In genomic region chrX:129933700-129934099, GRCh38 we compare ENCODE assay signal across 2 cellular contexts.
TF ChIP-seq lines count a peak whose summit lies in the region.

No MANE protein-coding gene starts in this region.

TF ChIP-seq in WTC11, 78 proteins besides CTCF, POLR2A, EP300 and RAD21 (continued from another document):
- TF ChIP-seq ZNF423 (CRISPR knock-in tag; IDR thresholded peaks at IDR 0.05) (no peak), ZNF281 (CRISPR knock-in tag; IDR thresholded peaks at IDR 0.05) (no peak), FOXK1 (CRISPR knock-in tag; IDR thresholded peaks at IDR 0.05) (no peak), ELF4 (CRISPR knock-in tag; IDR thresholded peaks at IDR 0.05; ENCODE audit: low read depth) (no peak), PRDM15 (CRISPR knock-in tag; IDR thresholded peaks at IDR 0.05) (no peak), ZNF121 (CRISPR knock-in tag; IDR thresholded peaks at IDR 0.05) (no peak), ZNF219 (CRISPR knock-in tag; IDR thresholded peaks at IDR 0.05; ENCODE audit: borderline replicate concordance) (no peak), GABPB1 (CRISPR knock-in tag; IDR thresholded peaks at IDR 0.05) (no peak), HMGA2 (CRISPR knock-in tag; IDR thresholded peaks at IDR 0.05) (no peak), RORB (CRISPR knock-in tag; IDR thresholded peaks at IDR 0.05) (no peak), MLX (CRISPR knock-in tag; IDR thresholded peaks at IDR 0.05) (no peak), ETV6 (CRISPR knock-in tag; IDR thresholded peaks at IDR 0.05) (no peak), ERG (CRISPR knock-in tag; IDR thresholded peaks at IDR 0.05) (no peak), USF1 (CRISPR knock-in tag; IDR thresholded peaks at IDR 0.05) (no peak), AR (CRISPR knock-in tag; IDR thresholded peaks at IDR 0.05) (no peak)

TF ChIP-seq in SK-N-SH, 30 proteins besides CTCF, POLR2A, EP300 and RAD21 (continued from another document):
- no peak for TF ChIP-seq REST (IDR thresholded peaks at IDR 0.05; ENCODE audit: low read depth, low read length)
